12 cellular contexts compared by ENCODE assay signal in genomic region chr21:43209575-43210453, GRCh38. TPM values are rescaled to one million over a fixed set of nuclear protein-coding genes. Genes with fewer than 3 reads are reported as not detected.
DNase-seq lines count a peak whose midpoint lies in the region; ATAC-seq and TF ChIP-seq lines count a peak whose summit lies in the region.
"Had no signal": no experiment of that assay in that cellular context is flagged by ENCODE, and none has a peak within 500 bp of the region (broad histone marks: within the 10 kb centered on the region; RNA-seq: fewer than 3 reads in every experiment).

No MANE protein-coding gene starts in this region.

- H3K36me3 ChIP-seq in MM.1S (replicated peaks; ENCODE audit: insufficient read depth, low read length): no peaks in the 10 kb centered on the region

- no peak overlapping the region for H3K27ac ChIP-seq in MM.1S (ENCODE audit: low read length)

- H3K4me2 ChIP-seq in MM.1S (ENCODE audit: low read depth, low read length): no peak overlapping the region

- H3F3A ChIP-seq in MM.1S (ENCODE audit: insufficient read depth, low read length): no peaks in the 10 kb centered on the region

- no peaks in the 10 kb centered on the region for H3K79me2 ChIP-seq in MM.1S (ENCODE audit: low read length)

- no peak for TF ChIP-seq CTCF in AG10803 (conservative IDR thresholded peaks at IDR 0.05; ENCODE audit: low read length)
- TF ChIP-seq CTCF in choroid plexus epithelial cell (conservative IDR thresholded peaks at IDR 0.05; ENCODE audit: low read depth, low read length): no peak
- TF ChIP-seq CTCF in MM.1S (IDR thresholded peaks at IDR 0.05; ENCODE audit: low read length): no peak

- ATAC-seq in HG02610 (IDR thresholded peaks at IDR 0.05; ENCODE audit: unreplicated experiment) (no peak), HG02763 (IDR thresholded peaks at IDR 0.05; ENCODE audit: unreplicated experiment) (no peak)

- H3K9me2 ChIP-seq in MM.1S (replicated peaks; ENCODE audit: insufficient read depth, low read length): no peaks in the 10 kb centered on the region

- H3K27me3 ChIP-seq in MM.1S (replicated peaks; ENCODE audit: insufficient read depth, low read length): peaks cover 19% of the 10 kb centered on the region

- H3K4me3 ChIP-seq in AG10803 (ENCODE audit: low read length) (no peak overlapping the region), choroid plexus epithelial cell (ENCODE audit: low read depth, low read length) (no peak overlapping the region), MM.1S (ENCODE audit: low read length) (no peak overlapping the region)

- H3K4me1 ChIP-seq in MM.1S (ENCODE audit: low read length): no peaks in the 10 kb centered on the region

- no peaks in the 10 kb centered on the region for H3K9me3 ChIP-seq in MM.1S (replicated peaks; ENCODE audit: insufficient read depth, low read length)

- DNase-seq in AG10803 (ENCODE audit: low read depth): peak; percentile 6
- DNase-seq in M059J (ENCODE audit: low read depth): peak; percentile 93
- peak; percentile 76 for DNase-seq in choroid plexus epithelial cell (ENCODE audit: low read depth)
- peak; percentile 61 for DNase-seq in mucosa of gallbladder (ENCODE audit: low spot score)
- DNase-seq in MM.1S: no peak
- no peak for DNase-seq in NCI-H510A (lab: John Stamatoyannopoulos, UW)
- DNase-seq: activated naive CD4-positive, alpha-beta T cell treated with anti-CD3 and anti-CD28 coated beads, Interleukin-2, amount 50 U/mL, for 16 hours; CD4-positive, CD25-positive, alpha-beta regulatory T cell; NCI-H1105 treated with DMSO at 0.1 percent for 48 hours had no signal

- no peak overlapping the region for H2AFZ ChIP-seq in MM.1S (ENCODE audit: low read length)

- no peak overlapping the region for H3K9ac ChIP-seq in MM.1S (ENCODE audit: low read length)

- H4K20me1 ChIP-seq in MM.1S (ENCODE audit: insufficient read depth, low read length): no peaks in the 10 kb centered on the region

RNA-seq across cellular contexts. Expression of gene CRYAA, which starts 41.0 kb away (rescaled TPM):
- total RNA-seq in M059J (2014; rRNA removed; shearing (Covaris generic)): not detected in 2 replicates
- total RNA-seq in mucosa of gallbladder: not detected
- total RNA-seq: CD4-positive, CD25-positive, alpha-beta regulatory T cell; omental fat pad had no signal

Comparison
In these comparisons a context has a peak if more than half of its experiments do, and no peak if none do; other contexts are left out.
1. DNase-seq: peak in AG10803 (single experiment), M059J (single experiment), choroid plexus epithelial cell (single experiment) and mucosa of gallbladder (single experiment); none in MM.1S (single experiment) and NCI-H510A (single experiment).